Comparison of ENCODE assay signal across 10 cellular contexts in the genomic region with DNA sequence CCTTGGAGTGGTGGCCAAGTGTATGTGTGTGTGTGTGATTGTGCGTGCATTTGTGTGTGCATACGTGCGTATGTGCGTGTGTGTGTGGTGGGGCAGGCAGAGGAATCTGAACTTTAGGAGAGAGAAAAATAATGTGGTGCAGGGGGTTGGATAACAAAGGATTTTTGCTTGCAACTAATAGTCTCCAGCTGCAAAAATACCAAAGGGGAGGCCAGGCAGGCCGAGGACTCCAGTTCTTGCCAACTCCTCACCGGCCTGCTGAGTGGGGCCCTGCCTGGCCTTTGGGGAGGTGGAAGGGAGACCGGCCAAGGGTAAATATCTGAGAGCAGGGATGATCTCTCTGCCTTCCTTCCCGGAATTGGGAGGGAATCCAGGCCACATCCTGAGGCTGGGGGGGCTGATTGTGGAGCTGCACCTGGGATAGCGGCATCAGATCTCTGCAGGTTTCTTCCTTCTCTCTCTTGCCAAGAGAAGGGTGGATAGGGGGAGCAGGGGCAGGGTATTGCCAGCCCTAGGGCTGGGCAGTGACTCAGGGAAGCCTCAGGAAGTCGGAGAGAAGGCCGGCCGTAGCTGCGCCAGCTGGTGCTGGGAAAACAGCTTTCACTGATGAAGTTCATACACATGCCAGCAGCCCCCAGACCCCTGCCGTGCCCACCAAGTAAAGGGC. TPM values are rescaled to one million over a fixed set of nuclear protein-coding genes. Genes with fewer than 3 reads are reported as not detected.
DNase-seq lines count a peak whose midpoint lies in the region; ATAC-seq and TF ChIP-seq lines count a peak whose summit lies in the region.
"Had no signal": no experiment of that assay in that cellular context is flagged by ENCODE, and none has a peak within 500 bp of the region (broad histone marks: within the 10 kb centered on the region; RNA-seq: fewer than 3 reads in every experiment).

No MANE protein-coding gene starts in this region.

- H3K9me3 Mint-ChIP-seq in activated CD8-positive, alpha-beta T cell treated with anti-CD3 and anti-CD28 coated beads, Interleukin-2, amount 10 ng/mL, durations not matched to agents 7 days and 5 days (ENCODE audit: insufficient read depth), result no peaks in the 10 kb centered on the region
- H3K9me3 Mint-ChIP-seq in activated CD8-positive, alpha-beta T cell treated with anti-CD3 and anti-CD28 coated beads for 36 hours, result no peaks in the 10 kb centered on the region

- H3K4me3 Mint-ChIP-seq in activated CD8-positive, alpha-beta T cell treated with anti-CD3 and anti-CD28 coated beads, Interleukin-2, amount 10 ng/mL, durations not matched to agents 7 days and 5 days, result no peak overlapping the region
- H3K4me3 Mint-ChIP-seq in activated CD8-positive, alpha-beta T cell treated with anti-CD3 and anti-CD28 coated beads for 36 hours, result no peak overlapping the region
- H3K4me3 Mint-ChIP-seq: B cell had no signal

- intact Hi-C loops in activated CD8-positive, alpha-beta T cell treated with anti-CD3 and anti-CD28 coated beads for 36 hours (cut with micrococcal nuclease), result no loop called here
- intact Hi-C loops in vagina (cut with DNase I), result no loop called here

- no peak for ATAC-seq in activated CD8-positive, alpha-beta T cell treated with anti-CD3 and anti-CD28 coated beads, Interleukin-2, amount 10 ng/mL, durations not matched to agents 7 days and 5 days
- ATAC-seq in activated CD8-positive, alpha-beta T cell treated with anti-CD3 and anti-CD28 coated beads for 36 hours, result no peak

- H3K27ac Mint-ChIP-seq in activated CD8-positive, alpha-beta T cell treated with anti-CD3 and anti-CD28 coated beads, Interleukin-2, amount 10 ng/mL, durations not matched to agents 7 days and 5 days, result peak overlapping the region; percentile 47
- H3K27ac Mint-ChIP-seq in activated CD8-positive, alpha-beta T cell treated with anti-CD3 and anti-CD28 coated beads for 36 hours, result no peak overlapping the region
- H3K27ac Mint-ChIP-seq: B cell had no signal

- H3K27me3 Mint-ChIP-seq in activated CD8-positive, alpha-beta T cell treated with anti-CD3 and anti-CD28 coated beads, Interleukin-2, amount 10 ng/mL, durations not matched to agents 7 days and 5 days (ENCODE audit: low read depth), result peaks cover 3% of the 10 kb centered on the region
- no peaks in the 10 kb centered on the region for H3K27me3 Mint-ChIP-seq in activated CD8-positive, alpha-beta T cell treated with anti-CD3 and anti-CD28 coated beads for 36 hours

- peaks cover 80% of the 10 kb centered on the region for H3K4me1 ChIP-seq in vagina

- CTCF ChIA-PET in activated CD8-positive, alpha-beta T cell treated with anti-CD3 and anti-CD28 coated beads, Interleukin-2, amount 10 ng/mL, durations not matched to agents 7 days and 5 days (lab: Charles Lee), result interaction anchor here (0.6 kb wide), 1 partner anchor 156 kb away, joined by 3 read pairs; no protein-coding TSS in a partner anchor
- CTCF ChIA-PET in activated CD8-positive, alpha-beta T cell treated with anti-CD3 and anti-CD28 coated beads for 36 hours (lab: Charles Lee), result interaction anchor here (0.7 to 1.1 kb wide), 3 partner anchors 17 to 24 kb away, joined by 3 read pairs; no protein-coding TSS in a partner anchor

- H3K36me3 Mint-ChIP-seq in activated CD8-positive, alpha-beta T cell treated with anti-CD3 and anti-CD28 coated beads, Interleukin-2, amount 10 ng/mL, durations not matched to agents 7 days and 5 days (ENCODE audit: low read depth), result no peaks in the 10 kb centered on the region
- H3K36me3 Mint-ChIP-seq in activated CD8-positive, alpha-beta T cell treated with anti-CD3 and anti-CD28 coated beads for 36 hours (ENCODE audit: low read depth), result no peaks in the 10 kb centered on the region

- H3K4me1 Mint-ChIP-seq in activated CD8-positive, alpha-beta T cell treated with anti-CD3 and anti-CD28 coated beads, Interleukin-2, amount 10 ng/mL, durations not matched to agents 7 days and 5 days (ENCODE audit: low read depth), result peaks cover 3% of the 10 kb centered on the region
- no peaks in the 10 kb centered on the region for H3K4me1 Mint-ChIP-seq in activated CD8-positive, alpha-beta T cell treated with anti-CD3 and anti-CD28 coated beads for 36 hours (ENCODE audit: low read depth)

- H3K9me3 ChIP-seq in vagina, result no peaks in the 10 kb centered on the region

- no peaks in the 10 kb centered on the region for H3K27me3 ChIP-seq in vagina

- no peak for TF ChIP-seq CTCF in activated CD8-positive, alpha-beta T cell treated with anti-CD3 and anti-CD28 coated beads for 36 hours (IDR thresholded peaks at IDR 0.05)
- TF ChIP-seq CTCF in vagina (IDR thresholded peaks at IDR 0.05), result no peak

- H3K36me3 ChIP-seq in vagina, result peaks cover 2 to 31% of the 10 kb centered on the region in 2 donors

- TF ChIP-seq POLR2A in vagina (IDR thresholded peaks at IDR 0.05), result no peak

- POLR2A ChIA-PET in activated CD8-positive, alpha-beta T cell treated with anti-CD3 and anti-CD28 coated beads, Interleukin-2, amount 10 ng/mL, durations not matched to agents 7 days and 5 days (lab: Charles Lee), result no interaction called here
- POLR2A ChIA-PET in activated CD8-positive, alpha-beta T cell treated with anti-CD3 and anti-CD28 coated beads for 36 hours (lab: Charles Lee), result interaction anchor here (1.1 kb wide), 1 partner anchor 17 kb away, joined by 4 read pairs; no protein-coding TSS in a partner anchor

- DNase-seq in activated CD8-positive, alpha-beta T cell treated with anti-CD3 and anti-CD28 coated beads, Interleukin-2, amount 10 ng/mL, durations not matched to agents 7 days and 5 days, result no peak
- DNase-seq in activated CD8-positive, alpha-beta T cell treated with anti-CD3 and anti-CD28 coated beads for 36 hours, result no peak
- DNase-seq in dermis blood vessel endothelial cell, result peak; percentile 44
- peak; percentile 43 for DNase-seq in mucosa of gallbladder (ENCODE audit: low spot score)
- no peak for DNase-seq in vagina (ENCODE audit: extremely low spot score in 2 of 2)
- no peak for DNase-seq in NCI-H524 treated with DMSO at 0.1 percent for 48 hours (lab: John Stamatoyannopoulos, UW)
- DNase-seq in Kasumi-1 (lab: John Stamatoyannopoulos, UW), result no peak
- DNase-seq in COLO668 (lab: John Stamatoyannopoulos, UW; ENCODE audit: unreplicated experiment), result no peak

- H3K4me3 ChIP-seq in vagina, result peak overlapping the region; percentile 6 to 10

- H3K27ac ChIP-seq in vagina, result peak overlapping the region; percentile 92

RNA-seq across cellular contexts. Expression of gene LRP1-AS, which starts 4.5 kb away (rescaled TPM):
- not detected for total RNA-seq in activated CD8-positive, alpha-beta T cell treated with anti-CD3 and anti-CD28 coated beads, Interleukin-2, amount 10 ng/mL, durations not matched to agents 7 days and 5 days
- total RNA-seq in activated CD8-positive, alpha-beta T cell treated with anti-CD3 and anti-CD28 coated beads for 36 hours, result not detected
- total RNA-seq in dermis blood vessel endothelial cell (not detected in 2 replicates), mucosa of gallbladder (not detected), vagina (not detected)
- total RNA-seq: B cell, glomerular endothelial cell had no signal

RNA-seq across cellular contexts. Expression of gene LRP1, which starts 23.6 kb away (rescaled TPM):
- under 1 TPM; 0.39 to 0.40 TPM for total RNA-seq in activated CD8-positive, alpha-beta T cell treated with anti-CD3 and anti-CD28 coated beads, Interleukin-2, amount 10 ng/mL, durations not matched to agents 7 days and 5 days
- total RNA-seq in activated CD8-positive, alpha-beta T cell treated with anti-CD3 and anti-CD28 coated beads for 36 hours, result 1 to 10 TPM; 1.5 to 1.9 TPM
- total RNA-seq in dermis blood vessel endothelial cell, result 1.7 and 3.2 TPM in 2 replicates
- total RNA-seq in mucosa of gallbladder, result 241 TPM
- 477 TPM for total RNA-seq in vagina

RNA-seq across cellular contexts. Expression of gene STAT6, which starts 40.7 kb away (rescaled TPM):
- 100 to 1,000 TPM; 189 TPM for total RNA-seq in activated CD8-positive, alpha-beta T cell treated with anti-CD3 and anti-CD28 coated beads, Interleukin-2, amount 10 ng/mL, durations not matched to agents 7 days and 5 days
- 100 to 1,000 TPM; 207 to 209 TPM for total RNA-seq in activated CD8-positive, alpha-beta T cell treated with anti-CD3 and anti-CD28 coated beads for 36 hours
- total RNA-seq in dermis blood vessel endothelial cell (39.6 and 40.5 TPM in 2 replicates), mucosa of gallbladder (287 TPM), vagina (146 TPM)

Comparison
In these comparisons a context has a peak if more than half of its experiments do, and no peak if none do; other contexts are left out.
1. DNase-seq: peak in dermis blood vessel endothelial cell (single experiment) and mucosa of gallbladder (single experiment); none in activated CD8-positive, alpha-beta T cell treated with anti-CD3 and anti-CD28 coated beads, Interleukin-2, amount 10 ng/mL, durations not matched to agents 7 days and 5 days (single experiment), activated CD8-positive, alpha-beta T cell treated with anti-CD3 and anti-CD28 coated beads for 36 hours (single experiment), vagina (0 of 2), NCI-H524 treated with DMSO at 0.1 percent for 48 hours (single experiment), Kasumi-1 (0 of 2) and COLO668 (single experiment).
2. RNA of gene LRP1, which starts 23.6 kb away (total RNA-seq): 477 TPM in vagina (single experiment) and 241 TPM in mucosa of gallbladder (single experiment); 1.7 to 3.2 TPM in dermis blood vessel endothelial cell, 1.5 to 1.9 TPM in activated CD8-positive, alpha-beta T cell treated with anti-CD3 and anti-CD28 coated beads for 36 hours and 0.39 to 0.40 TPM in activated CD8-positive, alpha-beta T cell treated with anti-CD3 and anti-CD28 coated beads, Interleukin-2, amount 10 ng/mL, durations not matched to agents 7 days and 5 days; every median in the first group is over 10 times any median in the second.